In genomic region chr1:156659994-156660751, GRCh38 we compare ENCODE assay signal across 9 cellular contexts. TPM values are rescaled to one million over a fixed set of nuclear protein-coding genes. Genes with fewer than 3 reads are reported as not detected.
DNase-seq lines count a peak whose midpoint lies in the region; ATAC-seq, FAIRE-seq and TF ChIP-seq lines count a peak whose summit lies in the region.
"Had no signal": no experiment of that assay in that cellular context is flagged by ENCODE, and none has a peak within 500 bp of the region (broad histone marks: within the 10 kb centered on the region; RNA-seq: fewer than 3 reads in every experiment).

No MANE protein-coding gene starts in this region.

- H3K4me3 Mint-ChIP-seq in activated B cell treated with CpG ODN at 0.5 μM for 24 hours, result peak overlapping the region; percentile 62

- peak overlapping the region in 1 of 2 donors; percentile 28 for H3K9ac ChIP-seq in kidney (ENCODE audit: low read length in 2 of 2)

- TF ChIP-seq CTCF in 22Rv1 (IDR thresholded peaks at IDR 0.05), result peak; percentile 100
- peak; percentile 66 for TF ChIP-seq CTCF in activated B cell treated with CpG ODN at 0.5 μM for 24 hours (IDR thresholded peaks at IDR 0.05)
- peak; percentile 99 for TF ChIP-seq CTCF in cardiac fibroblast (IDR thresholded peaks at IDR 0.05; ENCODE audit: low read depth, low read length)
- TF ChIP-seq CTCF in kidney (IDR thresholded peaks at IDR 0.05; ENCODE audit: borderline replicate concordance, extremely low read depth, insufficient read depth), result peak; percentile 97

- peaks cover 32 to 41% of the 10 kb centered on the region in 2 donors for H3K4me1 ChIP-seq in kidney (ENCODE audit: control insufficient read depth in 1 of 2, insufficient read depth in 1 of 2, low read depth in 1 of 2, low read length in 2 of 2)

- CTCF ChIA-PET in activated B cell treated with CpG ODN at 0.5 μM for 24 hours (lab: Charles Lee), result interaction anchor here (1.0 to 4.6 kb wide), 10 partner anchors 17 to 275 kb away, joined by 3 to 34 read pairs (median 8); partner anchors contain the start of genes HAPLN2 and NES

- ATAC-seq in GM18511 (IDR thresholded peaks at IDR 0.05; ENCODE audit: unreplicated experiment) (peak; percentile 62), HG03175 (IDR thresholded peaks at IDR 0.05; ENCODE audit: unreplicated experiment) (peak; percentile 70), activated B cell treated with CpG ODN at 0.5 μM for 24 hours (ENCODE audit: low read depth) (peak; percentile 85)

- POLR2A ChIA-PET in activated B cell treated with CpG ODN at 0.5 μM for 24 hours (lab: Charles Lee), result interaction anchor here (1.3 to 1.4 kb wide), 2 partner anchors 59 to 68 kb away, joined by 3 to 4 read pairs; partner anchors contain the start of genes GPATCH4, ISG20L2 and METTL25B

- DNase-seq in NCI-H226 (peak; percentile 95), activated B cell treated with CpG ODN at 0.5 μM for 24 hours (peak; percentile 87), cardiac fibroblast (ENCODE audit: low read depth in 2 of 2) (peak; percentile 98 to 99), kidney (peak; percentile 99)
- peak; percentile 92 to 93 (median 92) for DNase-seq in stimulated activated CD4-positive, alpha-beta T cell treated with anti-CD3 and anti-CD28 coated beads, Interleukin-12 subunit alpha, Interleukin-12 subunit beta, amount 100 ng/mL, for 48 hours (ENCODE audit: low read depth in 2 of 3, low spot score in 1 of 3)

- H3K9me3 Mint-ChIP-seq in activated B cell treated with CpG ODN at 0.5 μM for 24 hours, result no peaks in the 10 kb centered on the region

- peak overlapping the region; percentile 42 for H3K27ac ChIP-seq in 22Rv1
- peak overlapping the region; percentile 28 to 63 for H3K27ac ChIP-seq in kidney (ENCODE audit: low read depth in 2 of 2, low read length in 2 of 2)

- peaks cover 22% of the 10 kb centered on the region for H3K27me3 Mint-ChIP-seq in activated B cell treated with CpG ODN at 0.5 μM for 24 hours

- no peaks in the 10 kb centered on the region for H3K36me3 Mint-ChIP-seq in activated B cell treated with CpG ODN at 0.5 μM for 24 hours (ENCODE audit: low read depth)

- peak overlapping the region; percentile 63 for H3K27ac Mint-ChIP-seq in activated B cell treated with CpG ODN at 0.5 μM for 24 hours

- H3K4me3 ChIP-seq in cardiac fibroblast (replicated peaks in 1 of 2; ENCODE audit: low read depth in 2 of 2, low read length in 2 of 2) (no peak overlapping the region), kidney (ENCODE audit: low read length in 2 of 2) (peak overlapping the region in 1 of 2 donors; percentile 44)

- no peaks in the 10 kb centered on the region for H3K9me3 ChIP-seq in kidney (ENCODE audit: control insufficient read depth in 1 of 2, low read length in 2 of 2)

- H3K4me1 Mint-ChIP-seq in activated B cell treated with CpG ODN at 0.5 μM for 24 hours, result peaks cover 90% of the 10 kb centered on the region

- intact Hi-C loops in activated B cell treated with CpG ODN at 0.5 μM for 24 hours (cut with micrococcal nuclease) (loop anchor here (1.0 to 2.0 kb wide), 5 partner anchors 18 to 230 kb away; partner anchors contain the start of gene CRABP2), kidney (cut with DNase I) (no loop called here)

- FAIRE-seq in kidney (lab: Jason Lieb, UNC), result no peak
- FAIRE-seq: A204.1 had no signal

- no peaks in the 10 kb centered on the region for H3K36me3 ChIP-seq in kidney (ENCODE audit: control insufficient read depth in 1 of 2, insufficient read depth in 2 of 2, low read length in 2 of 2)

RNA-seq across cellular contexts. Expression of gene NES, which starts 17.0 kb away (rescaled TPM):
- total RNA-seq in activated B cell treated with CpG ODN at 0.5 μM for 24 hours, result not detected in 2 replicates
- 50.7 TPM for total RNA-seq in kidney
- 44.3 TPM for polyA plus RNA-seq in kidney (ENCODE audit: insufficient read depth, low read depth, low replicate concordance)

RNA-seq across cellular contexts. Expression of gene BCAN, which starts 18.3 kb away (rescaled TPM):
- total RNA-seq in activated B cell treated with CpG ODN at 0.5 μM for 24 hours (0.27 and 0.51 TPM in 2 replicates), kidney (0.19 TPM)
- polyA plus RNA-seq in kidney (ENCODE audit: insufficient read depth, low read depth, low replicate concordance), result 0.45 TPM

RNA-seq across cellular contexts. Expression of gene HAPLN2, which starts 41.0 kb away (rescaled TPM):
- total RNA-seq in activated B cell treated with CpG ODN at 0.5 μM for 24 hours, result not detected in 2 replicates
- total RNA-seq in kidney, result 1.9 TPM
- polyA plus RNA-seq in kidney (ENCODE audit: insufficient read depth, low read depth, low replicate concordance), result 0.30 TPM

RNA-seq across cellular contexts. Expression of gene CRABP2, which starts 45.2 kb away (rescaled TPM):
- total RNA-seq in activated B cell treated with CpG ODN at 0.5 μM for 24 hours, result 0.55 and 0.66 TPM in 2 replicates
- total RNA-seq in kidney, result 15.2 TPM
- polyA plus RNA-seq in kidney (ENCODE audit: insufficient read depth, low read depth, low replicate concordance), result 21.6 TPM

RNA-seq across cellular contexts. Expression of gene GPATCH4, which starts 58.9 kb away (rescaled TPM):
- total RNA-seq in activated B cell treated with CpG ODN at 0.5 μM for 24 hours (64.6 and 71.8 TPM in 2 replicates), kidney (24.0 TPM)
- 26.2 TPM for polyA plus RNA-seq in kidney (ENCODE audit: insufficient read depth, low read depth, low replicate concordance)

Comparison
In these comparisons a context has a peak if more than half of its experiments do, and no peak if none do; other contexts are left out.
1. RNA of gene NES, which starts 17.0 kb away (total RNA-seq): 50.7 TPM in kidney (single experiment); not detected in activated B cell treated with CpG ODN at 0.5 μM for 24 hours; every median in the first group is over 10 times any median in the second.
2. Peak in every context shown above with its lines, with median percentiles within 50 percentile points of each other: CTCF ChIP-seq, ATAC-seq and DNase-seq.